8 cellular contexts compared by ENCODE assay signal in the genomic region with DNA sequence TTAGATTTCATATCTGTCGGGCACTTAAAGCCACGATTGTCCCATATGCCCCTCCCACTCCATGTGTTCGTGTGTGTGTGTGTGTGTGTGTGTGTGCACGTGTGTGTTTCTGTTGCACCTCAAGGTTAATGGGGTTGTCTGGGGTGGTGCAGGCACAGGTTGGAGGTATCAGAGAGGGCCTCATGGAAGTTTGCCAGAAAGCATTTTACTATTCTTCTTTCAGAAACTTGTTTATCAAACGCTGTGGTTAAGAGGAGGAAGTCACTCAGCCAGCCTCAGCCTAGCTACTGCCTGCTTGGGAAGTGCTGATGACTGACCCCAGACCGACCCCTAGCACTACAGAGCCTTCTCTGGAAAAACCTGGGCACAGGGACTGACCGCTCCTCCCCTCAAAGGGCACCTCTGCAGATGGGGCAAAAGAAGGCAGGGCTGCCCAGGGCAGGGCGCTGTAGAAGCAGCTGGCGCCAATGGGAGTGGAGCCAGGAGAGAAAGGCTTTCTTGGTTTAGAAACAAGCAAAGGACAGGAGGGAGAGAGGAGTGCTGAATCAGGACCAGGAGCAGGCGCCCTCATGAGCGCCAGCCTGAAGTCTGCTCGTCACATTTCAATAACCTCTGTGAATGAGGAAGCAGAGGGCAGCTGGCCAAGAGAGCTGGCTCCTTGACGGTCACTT. TPM values are rescaled to one million over a fixed set of nuclear protein-coding genes. Genes with fewer than 3 reads are reported as not detected.
DNase-seq lines count a peak whose midpoint lies in the region; FAIRE-seq and TF ChIP-seq lines count a peak whose summit lies in the region.

No MANE protein-coding gene starts in this region.

- H3K27ac ChIP-seq in small intestine (ENCODE audit: low read depth in 1 of 2, low read length in 1 of 2) (peak overlapping the region in 1 of 2 donors; percentile 30), coronary artery (no peak overlapping the region)

- H3K4me1 ChIP-seq in small intestine (ENCODE audit: control insufficient read depth in 2 of 2, insufficient read depth in 1 of 2, low read depth in 1 of 2, low read length in 1 of 2): peaks cover 0 to 8% of the 10 kb centered on the region in 2 donors

- no peak for TF ChIP-seq CTCF in coronary artery (IDR thresholded peaks at IDR 0.05)

- FAIRE-seq in small intestine (lab: Jason Lieb, UNC): no peak

- no peaks in the 10 kb centered on the region for H3K36me3 ChIP-seq in small intestine (ENCODE audit: control insufficient read depth in 2 of 2, insufficient read depth in 2 of 2, low read length in 2 of 2)

- DNase-seq in stimulated activated CD4-positive, alpha-beta T cell treated with anti-CD3 and anti-CD28 coated beads, TNF-alpha, amount 100 ng/mL, for 1 hour (ENCODE audit: low read depth in 3 of 3, low spot score in 1 of 3): peak in 2 of 3 donors; percentile 13 to 28
- no peak for DNase-seq in stimulated activated CD4-positive, alpha-beta T cell treated with anti-CD3 and anti-CD28 coated beads, Interleukin-2, amount 100 ng/mL, for 48 hours
- DNase-seq in OCI-M1 (lab: John Stamatoyannopoulos, UW) (peak; percentile 87), small intestine (peak; percentile 40), midbrain (lab: John Stamatoyannopoulos, UW) (no peak), NCI-H146 treated with DMSO at 0.1 percent for 48 hours (lab: John Stamatoyannopoulos, UW; ENCODE audit: unreplicated experiment) (no peak), coronary artery (ENCODE audit: low spot score) (no peak)
- peak; percentile 66 for DNase-seq in central memory CD4-positive, alpha-beta T cell

- H3K4me3 ChIP-seq in small intestine (ENCODE audit: low read depth in 1 of 2, low read length in 2 of 2) (no peak overlapping the region), coronary artery (no peak overlapping the region)

- peaks cover 0 to 12% of the 10 kb centered on the region in 2 donors for H3K27me3 ChIP-seq in small intestine (ENCODE audit: control insufficient read depth in 2 of 2, insufficient read depth in 2 of 2, low read length in 2 of 2)

- 4 to 19% (median 17%) methylated on average over 13 of the region's 13 CpGs for WGBS in small intestine, 3 donors

- no peaks in the 10 kb centered on the region for H3K9me3 ChIP-seq in small intestine (ENCODE audit: control insufficient read depth, low read depth)

RNA-seq across cellular contexts. Expression of gene SIAH3, which starts 3.9 kb away (rescaled TPM):
- polyA plus RNA-seq in small intestine: under 1 TPM in 1 of 3 donors, not detected in 2; 0.01 TPM

Comparison
In these comparisons a context has a peak if more than half of its experiments do, and no peak if none do; other contexts are left out.
1. DNase-seq: peak in stimulated activated CD4-positive, alpha-beta T cell treated with anti-CD3 and anti-CD28 coated beads, TNF-alpha, amount 100 ng/mL, for 1 hour (2 of 3), OCI-M1 (single experiment), central memory CD4-positive, alpha-beta T cell (single experiment) and small intestine (single experiment); none in stimulated activated CD4-positive, alpha-beta T cell treated with anti-CD3 and anti-CD28 coated beads, Interleukin-2, amount 100 ng/mL, for 48 hours (0 of 2), midbrain (single experiment), NCI-H146 treated with DMSO at 0.1 percent for 48 hours (single experiment) and coronary artery (single experiment).